In the genomic region with DNA sequence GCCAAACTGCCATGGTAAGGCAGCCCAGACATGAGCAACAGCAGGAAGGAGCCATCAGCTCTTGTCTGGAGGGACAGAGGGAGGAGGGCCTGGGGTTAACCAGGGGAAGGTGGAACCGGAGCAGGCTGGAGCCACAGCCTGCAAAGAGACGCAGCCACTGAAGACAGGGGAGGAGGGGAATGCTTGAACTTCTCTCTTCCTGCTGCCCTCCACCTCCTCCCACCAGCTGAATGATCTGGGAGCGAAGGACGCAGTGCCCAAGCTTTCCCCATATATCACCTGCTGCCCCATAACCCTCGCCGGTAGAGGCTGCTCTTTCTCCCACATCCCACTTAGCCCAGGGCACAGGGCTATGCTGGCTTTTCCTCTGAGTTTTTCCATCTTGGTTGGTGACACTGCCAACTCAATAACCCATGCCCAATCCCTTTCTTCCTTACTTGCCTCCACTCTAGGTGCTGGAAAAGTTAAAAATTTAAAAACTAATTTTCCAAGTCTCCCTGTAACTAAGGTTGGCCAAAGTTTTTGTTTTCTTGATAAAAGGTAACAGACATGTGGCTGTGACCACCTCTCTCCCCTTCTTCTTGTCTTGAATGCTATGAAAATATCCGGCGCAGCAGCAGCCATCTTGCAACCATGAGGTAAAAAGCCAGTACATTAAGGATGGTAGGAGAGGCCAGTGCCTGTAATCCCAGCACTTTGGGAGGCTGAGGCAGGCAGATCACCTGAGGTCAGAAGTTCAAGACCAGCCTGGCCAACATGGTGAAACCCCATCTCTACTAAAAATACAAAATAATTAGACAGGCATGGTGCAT, we compare ENCODE assay signal across 1 cellular context.
TF ChIP-seq lines count a peak whose summit lies in the region.

No MANE protein-coding gene starts in this region.

TF ChIP-seq in HepG2, 621 proteins besides CTCF, POLR2A, EP300 and RAD21 (continued from another document):
- TF ChIP-seq, protein P1, sequence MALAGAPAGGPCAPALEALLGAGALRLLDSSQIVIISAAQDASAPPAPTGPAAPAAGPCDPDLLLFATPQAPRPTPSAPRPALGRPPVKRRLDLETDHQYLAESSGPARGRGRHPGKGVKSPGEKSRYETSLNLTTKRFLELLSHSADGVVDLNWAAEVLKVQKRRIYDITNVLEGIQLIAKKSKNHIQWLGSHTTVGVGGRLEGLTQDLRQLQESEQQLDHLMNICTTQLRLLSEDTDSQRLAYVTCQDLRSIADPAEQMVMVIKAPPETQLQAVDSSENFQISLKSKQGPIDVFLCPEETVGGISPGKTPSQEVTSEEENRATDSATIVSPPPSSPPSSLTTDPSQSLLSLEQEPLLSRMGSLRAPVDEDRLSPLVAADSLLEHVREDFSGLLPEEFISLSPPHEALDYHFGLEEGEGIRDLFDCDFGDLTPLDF (CRISPR knock-in tag; IDR thresholded peaks at IDR 0.05) = no peak
- TF ChIP-seq RFX1 (IDR thresholded peaks at IDR 0.05) = no peak
